1 cellular context compared by ENCODE assay signal in the genomic region with DNA sequence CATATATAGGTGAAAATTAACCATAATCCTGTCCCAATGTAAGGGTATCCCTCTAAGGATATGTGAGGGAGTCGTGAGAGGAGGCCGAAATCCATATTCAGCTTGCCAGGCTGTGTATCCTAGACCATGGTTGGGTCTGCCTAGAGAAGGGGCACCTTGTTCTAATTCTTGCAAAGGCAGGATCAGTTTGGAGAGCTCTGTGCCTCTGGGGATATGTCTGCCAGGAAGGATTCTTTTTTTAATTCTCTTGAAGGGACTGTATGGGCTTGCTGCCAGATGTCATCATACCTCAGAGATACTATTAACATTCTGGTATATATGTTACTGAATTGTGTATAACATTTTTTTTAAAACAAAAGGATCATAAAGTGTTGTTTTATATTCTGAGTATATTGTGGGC.
TF ChIP-seq lines count a peak whose summit lies in the region.

No MANE protein-coding gene starts in this region.

TF ChIP-seq in K562, 482 proteins besides CTCF, POLR2A, EP300 and RAD21 (continued from another document):
- TF ChIP-seq ZMIZ1 (IDR thresholded peaks at IDR 0.05; ENCODE audit: low read depth in 2 of 2, low read length in 2 of 2) = no peak
